Comparison of ENCODE assay signal across 31 cellular contexts in the genomic region with DNA sequence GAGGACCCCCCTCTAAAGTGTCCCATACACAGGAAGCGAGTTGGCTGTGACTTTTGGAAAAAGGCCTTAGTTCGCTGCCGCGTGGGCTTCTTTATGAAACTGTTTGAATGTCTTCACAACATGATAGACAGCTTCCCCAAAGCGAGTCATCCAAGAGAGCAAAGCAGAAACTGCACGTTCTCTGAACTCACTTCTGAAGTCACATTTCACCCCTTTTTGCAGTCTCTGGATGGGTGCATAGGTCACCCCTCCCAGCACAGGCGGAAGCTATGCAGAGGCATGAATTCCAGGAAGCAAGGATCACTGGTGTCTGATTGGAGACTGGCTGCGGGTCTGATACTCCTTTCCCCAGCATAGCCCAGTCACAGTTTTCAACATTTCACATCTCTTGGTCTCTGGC. TPM values are rescaled to one million over a fixed set of nuclear protein-coding genes. Genes with fewer than 3 reads are reported as not detected.
DNase-seq lines count a peak whose midpoint lies in the region; ATAC-seq and TF ChIP-seq lines count a peak whose summit lies in the region.
"Had no signal": no experiment of that assay in that cellular context is flagged by ENCODE, and none has a peak within 500 bp of the region (broad histone marks: within the 10 kb centered on the region; RNA-seq: fewer than 3 reads in every experiment).

No MANE protein-coding gene starts in this region.

- H3K4me3 Mint-ChIP-seq in activated CD4-positive, alpha-beta memory T cell treated with anti-CD3 and anti-CD28 coated beads for 36 hours = no peak overlapping the region
- H3K4me3 Mint-ChIP-seq in activated CD4-positive, alpha-beta memory T cell treated with anti-CD3 and anti-CD28 coated beads, Interleukin-2, amount 10 ng/mL, durations not matched to agents 7 days and 5 days = no peak overlapping the region
- H3K4me3 Mint-ChIP-seq in activated T-helper 1 cell treated with anti-CD3 and anti-CD28 coated beads, Interleukin-12 subunit alpha, Interleukin-12 subunit beta, Interleukin-2, Interleukin-4 antibody, amounts not matched to agents 30 ng/mL and 10 ng/mL and 1 ng/mL, durations not matched to agents 14 hours and 24 hours and 36 hours = no peak overlapping the region
- H3K4me3 Mint-ChIP-seq: CD8-positive, alpha-beta T cell; HFFc6; natural killer cell had no signal

- POLR2A ChIA-PET in activated CD4-positive, alpha-beta memory T cell treated with anti-CD3 and anti-CD28 coated beads for 36 hours (lab: Charles Lee) = interaction anchor here (0.6 kb wide), 1 partner anchor 108 kb away, joined by 3 read pairs; no protein-coding TSS in a partner anchor
- POLR2A ChIA-PET in activated CD4-positive, alpha-beta memory T cell treated with anti-CD3 and anti-CD28 coated beads, Interleukin-2, amount 10 ng/mL, durations not matched to agents 7 days and 5 days (lab: Charles Lee) = interaction anchor here (0.6 to 1.3 kb wide), 2 partner anchors 8 to 10 kb away, joined by 3 to 4 read pairs; no protein-coding TSS in a partner anchor

- intact Hi-C loops in activated CD4-positive, alpha-beta memory T cell treated with anti-CD3 and anti-CD28 coated beads for 36 hours (cut with micrococcal nuclease) = no loop called here
- intact Hi-C loops in activated T-helper 1 cell treated with anti-CD3 and anti-CD28 coated beads, Interleukin-12 subunit alpha, Interleukin-12 subunit beta, Interleukin-2, Interleukin-4 antibody, amounts not matched to agents 30 ng/mL and 10 ng/mL and 1 ng/mL, durations not matched to agents 14 hours and 24 hours and 36 hours (cut with micrococcal nuclease) = no loop called here

- TF ChIP-seq CTCF in fibroblast of pulmonary artery (IDR thresholded peaks at IDR 0.05; ENCODE audit: low read length, missing control alignments) (no peak), omental fat pad (IDR thresholded peaks at IDR 0.05) (no peak)

- peaks cover 20% of the 10 kb centered on the region for H3K4me1 Mint-ChIP-seq in activated CD4-positive, alpha-beta memory T cell treated with anti-CD3 and anti-CD28 coated beads for 36 hours (ENCODE audit: low read depth)
- H3K4me1 Mint-ChIP-seq in activated CD4-positive, alpha-beta memory T cell treated with anti-CD3 and anti-CD28 coated beads, Interleukin-2, amount 10 ng/mL, durations not matched to agents 7 days and 5 days = peaks cover 20% of the 10 kb centered on the region
- peaks cover 25% of the 10 kb centered on the region for H3K4me1 Mint-ChIP-seq in activated T-helper 1 cell treated with anti-CD3 and anti-CD28 coated beads, Interleukin-12 subunit alpha, Interleukin-12 subunit beta, Interleukin-2, Interleukin-4 antibody, amounts not matched to agents 30 ng/mL and 10 ng/mL and 1 ng/mL, durations not matched to agents 14 hours and 24 hours and 36 hours (ENCODE audit: low read depth)

- no peak overlapping the region for H3K4me3 ChIP-seq in fibroblast of pulmonary artery (replicated peaks; ENCODE audit: low read depth, low read length)
- H3K4me3 ChIP-seq: adrenal gland, ovary had no signal

- no peaks in the 10 kb centered on the region for H3K27me3 Mint-ChIP-seq in activated CD4-positive, alpha-beta memory T cell treated with anti-CD3 and anti-CD28 coated beads for 36 hours
- H3K27me3 Mint-ChIP-seq in activated CD4-positive, alpha-beta memory T cell treated with anti-CD3 and anti-CD28 coated beads, Interleukin-2, amount 10 ng/mL, durations not matched to agents 7 days and 5 days = no peaks in the 10 kb centered on the region
- H3K27me3 Mint-ChIP-seq in activated T-helper 1 cell treated with anti-CD3 and anti-CD28 coated beads, Interleukin-12 subunit alpha, Interleukin-12 subunit beta, Interleukin-2, Interleukin-4 antibody, amounts not matched to agents 30 ng/mL and 10 ng/mL and 1 ng/mL, durations not matched to agents 14 hours and 24 hours and 36 hours (ENCODE audit: insufficient read depth) = no peaks in the 10 kb centered on the region

- CTCF ChIA-PET in activated CD4-positive, alpha-beta memory T cell treated with anti-CD3 and anti-CD28 coated beads for 36 hours (lab: Charles Lee) = no interaction called here
- CTCF ChIA-PET in activated CD4-positive, alpha-beta memory T cell treated with anti-CD3 and anti-CD28 coated beads, Interleukin-2, amount 10 ng/mL, durations not matched to agents 7 days and 5 days (lab: Charles Lee) = no interaction called here

- H3K27ac Mint-ChIP-seq in activated CD4-positive, alpha-beta memory T cell treated with anti-CD3 and anti-CD28 coated beads for 36 hours = peak overlapping the region; percentile 49
- no peak overlapping the region for H3K27ac Mint-ChIP-seq in activated CD4-positive, alpha-beta memory T cell treated with anti-CD3 and anti-CD28 coated beads, Interleukin-2, amount 10 ng/mL, durations not matched to agents 7 days and 5 days
- peak overlapping the region; percentile 52 for H3K27ac Mint-ChIP-seq in activated T-helper 1 cell treated with anti-CD3 and anti-CD28 coated beads, Interleukin-12 subunit alpha, Interleukin-12 subunit beta, Interleukin-2, Interleukin-4 antibody, amounts not matched to agents 30 ng/mL and 10 ng/mL and 1 ng/mL, durations not matched to agents 14 hours and 24 hours and 36 hours
- H3K27ac Mint-ChIP-seq: CD8-positive, alpha-beta T cell; HFFc6; natural killer cell had no signal

- H3K36me3 Mint-ChIP-seq in activated CD4-positive, alpha-beta memory T cell treated with anti-CD3 and anti-CD28 coated beads for 36 hours = peaks cover 58% of the 10 kb centered on the region
- peaks cover 57% of the 10 kb centered on the region for H3K36me3 Mint-ChIP-seq in activated CD4-positive, alpha-beta memory T cell treated with anti-CD3 and anti-CD28 coated beads, Interleukin-2, amount 10 ng/mL, durations not matched to agents 7 days and 5 days (ENCODE audit: low read depth)
- H3K36me3 Mint-ChIP-seq in activated T-helper 1 cell treated with anti-CD3 and anti-CD28 coated beads, Interleukin-12 subunit alpha, Interleukin-12 subunit beta, Interleukin-2, Interleukin-4 antibody, amounts not matched to agents 30 ng/mL and 10 ng/mL and 1 ng/mL, durations not matched to agents 14 hours and 24 hours and 36 hours (ENCODE audit: low read depth) = peaks cover 46% of the 10 kb centered on the region
- H3K36me3 Mint-ChIP-seq: natural killer cell had no signal

- no peaks in the 10 kb centered on the region for H3K9me3 Mint-ChIP-seq in activated CD4-positive, alpha-beta memory T cell treated with anti-CD3 and anti-CD28 coated beads for 36 hours
- H3K9me3 Mint-ChIP-seq in activated CD4-positive, alpha-beta memory T cell treated with anti-CD3 and anti-CD28 coated beads, Interleukin-2, amount 10 ng/mL, durations not matched to agents 7 days and 5 days = no peaks in the 10 kb centered on the region
- H3K9me3 Mint-ChIP-seq in activated T-helper 1 cell treated with anti-CD3 and anti-CD28 coated beads, Interleukin-12 subunit alpha, Interleukin-12 subunit beta, Interleukin-2, Interleukin-4 antibody, amounts not matched to agents 30 ng/mL and 10 ng/mL and 1 ng/mL, durations not matched to agents 14 hours and 24 hours and 36 hours = no peaks in the 10 kb centered on the region
- H3K9me3 Mint-ChIP-seq: CD8-positive, alpha-beta T cell; HFFc6; natural killer cell had no signal

- no peak for DNase-seq in activated CD4-positive, alpha-beta memory T cell treated with anti-CD3 and anti-CD28 coated beads for 36 hours
- no peak for DNase-seq in activated CD4-positive, alpha-beta memory T cell treated with anti-CD3 and anti-CD28 coated beads, Interleukin-2, amount 10 ng/mL, durations not matched to agents 7 days and 5 days
- no peak for DNase-seq in activated T-helper 1 cell treated with anti-CD3 and anti-CD28 coated beads, Interleukin-12 subunit alpha, Interleukin-12 subunit beta, Interleukin-2, Interleukin-4 antibody, amounts not matched to agents 30 ng/mL and 10 ng/mL and 1 ng/mL, durations not matched to agents 14 hours and 24 hours and 36 hours (ENCODE audit: low spot score)
- DNase-seq in fibroblast of pulmonary artery (ENCODE audit: low read depth) = peak; percentile 31
- no peak for DNase-seq in omental fat pad (ENCODE audit: low spot score)
- no peak for DNase-seq in T-helper 1 cell
- DNase-seq in GM19240 (ENCODE audit: insufficient read length, low spot score) = no peak
- DNase-seq in HuH-7.5 (ENCODE audit: low spot score) = no peak
- DNase-seq: activated CD4-positive, alpha-beta T cell treated with anti-CD3 and anti-CD28 coated beads for 48 hours; activated CD8-positive, alpha-beta memory T cell treated with anti-CD3 and anti-CD28 coated beads, Interleukin-2, amount 50 U/mL, for 48 hours; activated gamma-delta T cell treated with Interleukin-2 at 50 U/mL for 16 hours; AML-193; CD8-positive, alpha-beta T cell; DMS 273 treated with DMSO at 0.1 percent for 48 hours; effector CD8-positive, alpha-beta T cell; EL; HFFc6; hippocampal formation; left ventricle myocardium superior; natural killer cell; NCI-H1105; NCI-H187 treated with DMSO at 0.1 percent for 48 hours; NCI-H524 treated with DMSO at 0.1 percent for 48 hours; NK-92 treated with Interleukin-12 subunit alpha and Interleukin-12 subunit beta, amount 100 ng/mL, for 24 hours; ovary; PC-3; small intestine; trophoblast cell had no signal

- ATAC-seq in omental fat pad (ENCODE audit: low FRiP score) = peak; percentile 62
- ATAC-seq: CD8-positive, alpha-beta T cell; left ventricle myocardium superior; natural killer cell; PC-3; Right ventricle myocardium inferior; SK-N-SH treated with all-trans-retinoic acid at 6 μM for 48 hours had no signal

RNA-seq across cellular contexts. Expression of a gene that starts 10.6 kb away (rescaled TPM):
- total RNA-seq in activated CD4-positive, alpha-beta memory T cell treated with anti-CD3 and anti-CD28 coated beads for 36 hours = 100 to 1,000 TPM; 549 to 564 TPM
- total RNA-seq in activated CD4-positive, alpha-beta memory T cell treated with anti-CD3 and anti-CD28 coated beads, Interleukin-2, amount 10 ng/mL, durations not matched to agents 7 days and 5 days = 100 to 1,000 TPM; 658 to 662 TPM
- 502 and 509 TPM in 2 replicates for total RNA-seq in activated T-helper 1 cell treated with anti-CD3 and anti-CD28 coated beads, Interleukin-12 subunit alpha, Interleukin-12 subunit beta, Interleukin-2, Interleukin-4 antibody, amounts not matched to agents 30 ng/mL and 10 ng/mL and 1 ng/mL, durations not matched to agents 14 hours and 24 hours and 36 hours
- total RNA-seq in omental fat pad = 100 to 1,000 TPM; 156 to 258 (median 211) TPM

RNA-seq across cellular contexts. Expression of a gene that starts 28.6 kb away (rescaled TPM):
- total RNA-seq in activated CD4-positive, alpha-beta memory T cell treated with anti-CD3 and anti-CD28 coated beads for 36 hours = 10 to 100 TPM; 29.8 TPM
- total RNA-seq in activated CD4-positive, alpha-beta memory T cell treated with anti-CD3 and anti-CD28 coated beads, Interleukin-2, amount 10 ng/mL, durations not matched to agents 7 days and 5 days = 1 to 10 TPM; 8.0 to 9.7 TPM
- total RNA-seq in activated T-helper 1 cell treated with anti-CD3 and anti-CD28 coated beads, Interleukin-12 subunit alpha, Interleukin-12 subunit beta, Interleukin-2, Interleukin-4 antibody, amounts not matched to agents 30 ng/mL and 10 ng/mL and 1 ng/mL, durations not matched to agents 14 hours and 24 hours and 36 hours = 51.3 and 52.3 TPM in 2 replicates
- total RNA-seq in omental fat pad = 10 to 100 TPM in 2 of 4 donors, 1 to 10 TPM in 2; 6.1 to 12.8 (median 9.2) TPM

RNA-seq across cellular contexts. Expression of a gene that starts 52.6 kb away (rescaled TPM):
- total RNA-seq in activated CD4-positive, alpha-beta memory T cell treated with anti-CD3 and anti-CD28 coated beads for 36 hours = 100 to 1,000 TPM; 150 to 156 TPM
- total RNA-seq in activated CD4-positive, alpha-beta memory T cell treated with anti-CD3 and anti-CD28 coated beads, Interleukin-2, amount 10 ng/mL, durations not matched to agents 7 days and 5 days = 100 to 1,000 TPM; 109 to 122 TPM
- total RNA-seq in activated T-helper 1 cell treated with anti-CD3 and anti-CD28 coated beads, Interleukin-12 subunit alpha, Interleukin-12 subunit beta, Interleukin-2, Interleukin-4 antibody, amounts not matched to agents 30 ng/mL and 10 ng/mL and 1 ng/mL, durations not matched to agents 14 hours and 24 hours and 36 hours = 173 and 175 TPM in 2 replicates
- total RNA-seq in omental fat pad = 100 to 1,000 TPM; 106 to 170 (median 152) TPM
